Comparison of ENCODE assay signal across 18 cellular contexts in genomic region chr13:45398862-45399261, GRCh38. TPM values are rescaled to one million over a fixed set of nuclear protein-coding genes. Genes with fewer than 3 reads are reported as not detected.
DNase-seq lines count a peak whose midpoint lies in the region; ATAC-seq and TF ChIP-seq lines count a peak whose summit lies in the region.
"Had no signal": no experiment of that assay in that cellular context is flagged by ENCODE, and none has a peak within 500 bp of the region (broad histone marks: within the 10 kb centered on the region; RNA-seq: fewer than 3 reads in every experiment).

No MANE protein-coding gene starts in this region.

- H3K9me3 ChIP-seq in CD4-positive, CD25-positive, alpha-beta regulatory T cell (ENCODE audit: control insufficient read depth in 2 of 2, low read length in 2 of 2), result no peaks in the 10 kb centered on the region
- H3K9me3 ChIP-seq: ascending aorta, spleen, tibial artery had no signal

- no peaks in the 10 kb centered on the region for H3K27me3 ChIP-seq in CD4-positive, CD25-positive, alpha-beta regulatory T cell (ENCODE audit: control insufficient read depth, insufficient read depth, low read length)
- no peaks in the 10 kb centered on the region for H3K27me3 ChIP-seq in H7 (ENCODE audit: control insufficient read depth, insufficient read depth, low read length)
- H3K27me3 ChIP-seq: ascending aorta, hepatocyte, spleen, tibial artery had no signal

- H3K4me3 ChIP-seq in CD4-positive, CD25-positive, alpha-beta regulatory T cell (ENCODE audit: low read depth, low read length), result no peak overlapping the region
- H3K4me3 ChIP-seq in H7 (ENCODE audit: insufficient read depth, low read depth, low read length) (no peak overlapping the region), coronary artery (no peak overlapping the region)
- H3K4me3 ChIP-seq: ascending aorta, hepatocyte, spleen, tibial artery had no signal

- no peak overlapping the region for H3K27ac ChIP-seq in CD4-positive, CD25-positive, alpha-beta regulatory T cell (ENCODE audit: insufficient read depth, low read length, poor library complexity, severe bottlenecking)
- no peak overlapping the region for H3K27ac ChIP-seq in coronary artery
- H3K27ac ChIP-seq: ascending aorta, hepatocyte, tibial artery had no signal

- H3K4me1 ChIP-seq in CD4-positive, CD25-positive, alpha-beta regulatory T cell (ENCODE audit: control insufficient read depth, insufficient read depth, low read length, poor library complexity, severe bottlenecking), result peaks cover 14% of the 10 kb centered on the region
- H3K4me1 ChIP-seq: tibial artery had no signal

- CTCF ChIA-PET in activated CD8-positive, alpha-beta memory T cell treated with anti-CD3 and anti-CD28 coated beads, Interleukin-2, amount 10 ng/mL, durations not matched to agents 7 days and 5 days (lab: Charles Lee), result interaction anchor here (0.8 to 8.9 kb wide), 8 partner anchors 12 to 76 kb away, joined by 3 to 108 read pairs (median 3); partner anchors contain the start of genes COG3 and SLC25A30

- peaks cover 44% of the 10 kb centered on the region for H3K36me3 Mint-ChIP-seq in CD4-positive, CD25-positive, alpha-beta regulatory T cell
- H3K36me3 Mint-ChIP-seq in activated CD8-positive, alpha-beta memory T cell treated with anti-CD3 and anti-CD28 coated beads, Interleukin-2, amount 10 ng/mL, durations not matched to agents 7 days and 5 days, result peaks cover 60% of the 10 kb centered on the region

- DNase-seq in CD4-positive, CD25-positive, alpha-beta regulatory T cell, result peak; percentile 7 to 34 (median 20)
- peak; percentile 1 for DNase-seq in H7
- DNase-seq in activated CD8-positive, alpha-beta memory T cell treated with anti-CD3 and anti-CD28 coated beads, Interleukin-2, amount 10 ng/mL, durations not matched to agents 7 days and 5 days, result peak; percentile 88
- peak; percentile 49 for DNase-seq in coronary artery (ENCODE audit: low spot score)
- DNase-seq in NCI-H2227 (lab: John Stamatoyannopoulos, UW; ENCODE audit: unreplicated experiment), result no peak
- no peak for DNase-seq in NOMO-1 treated with dmso at 0.1 percent for 144 hours (lab: John Stamatoyannopoulos, UW; ENCODE audit: unreplicated experiment)
- DNase-seq: left cardiac atrium, NCI-H187 treated with DMSO at 0.1 percent for 48 hours, NCI-H526, RPMI8226, spleen, tibial artery had no signal

- no peaks in the 10 kb centered on the region for H3K9me3 Mint-ChIP-seq in CD4-positive, CD25-positive, alpha-beta regulatory T cell
- H3K9me3 Mint-ChIP-seq in activated CD8-positive, alpha-beta memory T cell treated with anti-CD3 and anti-CD28 coated beads, Interleukin-2, amount 10 ng/mL, durations not matched to agents 7 days and 5 days (ENCODE audit: low read depth), result no peaks in the 10 kb centered on the region
- H3K9me3 Mint-ChIP-seq: dendritic cell treated with granulocyte-macrophage colony-stimulating factor and Interleukin-4, amounts not matched to agents 40 ng/mL and 50 ng/mL, for 4 days had no signal

- peak; percentile 39 to 50 for ATAC-seq in CD4-positive, CD25-positive, alpha-beta regulatory T cell (ENCODE audit: low read depth in 2 of 2)
- ATAC-seq in activated CD8-positive, alpha-beta memory T cell treated with anti-CD3 and anti-CD28 coated beads, Interleukin-2, amount 10 ng/mL, durations not matched to agents 7 days and 5 days, result peak; percentile 80
- no peak for ATAC-seq in GM21528 (IDR thresholded peaks at IDR 0.05; ENCODE audit: low FRiP score, unreplicated experiment)
- ATAC-seq in GM21723 (IDR thresholded peaks at IDR 0.05; ENCODE audit: unreplicated experiment), result no peak
- ATAC-seq: left cardiac atrium had no signal

- H3K27me3 Mint-ChIP-seq in CD4-positive, CD25-positive, alpha-beta regulatory T cell, result no peaks in the 10 kb centered on the region
- H3K27me3 Mint-ChIP-seq in activated CD8-positive, alpha-beta memory T cell treated with anti-CD3 and anti-CD28 coated beads, Interleukin-2, amount 10 ng/mL, durations not matched to agents 7 days and 5 days, result no peaks in the 10 kb centered on the region
- H3K27me3 Mint-ChIP-seq: B cell; dendritic cell treated with granulocyte-macrophage colony-stimulating factor and Interleukin-4, amounts not matched to agents 40 ng/mL and 50 ng/mL, for 4 days had no signal

- H3K36me3 ChIP-seq in CD4-positive, CD25-positive, alpha-beta regulatory T cell (ENCODE audit: control insufficient read depth, insufficient read depth, low read length), result peaks cover 65% of the 10 kb centered on the region
- peaks cover 11% of the 10 kb centered on the region for H3K36me3 ChIP-seq in H7 (replicated peaks; ENCODE audit: control insufficient read depth, insufficient read depth, low read length)

- H3K27ac Mint-ChIP-seq in CD4-positive, CD25-positive, alpha-beta regulatory T cell, result peak overlapping the region; percentile 68 to 83 (median 75)
- H3K27ac Mint-ChIP-seq in activated CD8-positive, alpha-beta memory T cell treated with anti-CD3 and anti-CD28 coated beads, Interleukin-2, amount 10 ng/mL, durations not matched to agents 7 days and 5 days, result peak overlapping the region; percentile 88
- H3K27ac Mint-ChIP-seq: B cell; dendritic cell treated with granulocyte-macrophage colony-stimulating factor and Interleukin-4, amounts not matched to agents 40 ng/mL and 50 ng/mL, for 4 days had no signal

- peaks cover 14 to 47% (median 34%) of the 10 kb centered on the region in 4 donors for H3K4me1 Mint-ChIP-seq in CD4-positive, CD25-positive, alpha-beta regulatory T cell
- peaks cover 73% of the 10 kb centered on the region for H3K4me1 Mint-ChIP-seq in activated CD8-positive, alpha-beta memory T cell treated with anti-CD3 and anti-CD28 coated beads, Interleukin-2, amount 10 ng/mL, durations not matched to agents 7 days and 5 days

- no peak for TF ChIP-seq CTCF in coronary artery (IDR thresholded peaks at IDR 0.05)

- no peak overlapping the region for H3K4me3 Mint-ChIP-seq in CD4-positive, CD25-positive, alpha-beta regulatory T cell
- peak overlapping the region; percentile 35 for H3K4me3 Mint-ChIP-seq in activated CD8-positive, alpha-beta memory T cell treated with anti-CD3 and anti-CD28 coated beads, Interleukin-2, amount 10 ng/mL, durations not matched to agents 7 days and 5 days
- H3K4me3 Mint-ChIP-seq: B cell; dendritic cell treated with granulocyte-macrophage colony-stimulating factor and Interleukin-4, amounts not matched to agents 40 ng/mL and 50 ng/mL, for 4 days had no signal

RNA-seq across cellular contexts. Expression of gene SLC25A30, which starts 19.3 kb away (rescaled TPM):
- total RNA-seq in CD4-positive, CD25-positive, alpha-beta regulatory T cell, result 22.9 TPM
- 1 to 10 TPM in 3 of 4 donors, under 1 TPM in 1; 0.41 to 2.8 (median 1.6) TPM for polyA plus RNA-seq in CD4-positive, CD25-positive, alpha-beta regulatory T cell
- 1.0 and 2.2 TPM in 2 replicates for total RNA-seq in H7 (2014; rRNA removed; shearing (Covaris generic))
- 10 to 100 TPM; 23.5 to 28.4 TPM for total RNA-seq in activated CD8-positive, alpha-beta memory T cell treated with anti-CD3 and anti-CD28 coated beads, Interleukin-2, amount 10 ng/mL, durations not matched to agents 7 days and 5 days

RNA-seq across cellular contexts. Expression of gene TPT1, which starts 57.9 kb away (rescaled TPM):
- total RNA-seq in CD4-positive, CD25-positive, alpha-beta regulatory T cell, result 5,591 TPM
- polyA plus RNA-seq in CD4-positive, CD25-positive, alpha-beta regulatory T cell, result 1,000 to 10,000 TPM; 2,708 to 4,074 (median 3,846) TPM
- total RNA-seq in H7 (2014; rRNA removed; shearing (Covaris generic)), result 1,060 and 1,417 TPM in 2 replicates
- total RNA-seq in activated CD8-positive, alpha-beta memory T cell treated with anti-CD3 and anti-CD28 coated beads, Interleukin-2, amount 10 ng/mL, durations not matched to agents 7 days and 5 days, result 1,000 to 10,000 TPM; 3,114 to 3,198 TPM

Comparison
In these comparisons a context has a peak if more than half of its experiments do, and no peak if none do; other contexts are left out.
1. ATAC-seq: peak in CD4-positive, CD25-positive, alpha-beta regulatory T cell (2 of 2) and activated CD8-positive, alpha-beta memory T cell treated with anti-CD3 and anti-CD28 coated beads, Interleukin-2, amount 10 ng/mL, durations not matched to agents 7 days and 5 days (single experiment); none in GM21528 (single experiment) and GM21723 (single experiment).
2. DNase-seq: peak in CD4-positive, CD25-positive, alpha-beta regulatory T cell (3 of 3), H7 (single experiment), activated CD8-positive, alpha-beta memory T cell treated with anti-CD3 and anti-CD28 coated beads, Interleukin-2, amount 10 ng/mL, durations not matched to agents 7 days and 5 days (single experiment) and coronary artery (single experiment); none in NCI-H2227 (single experiment) and NOMO-1 treated with dmso at 0.1 percent for 144 hours (single experiment).